ENCODE assay signal across 33 cellular contexts in genomic region chr10:118470470-118470869, GRCh38.
"Had no signal": no experiment of that assay in that cellular context is flagged by ENCODE, and none has a peak within 500 bp of the region (broad histone marks: within the 10 kb centered on the region; RNA-seq: fewer than 3 reads in every experiment).

No MANE protein-coding gene starts in this region.

- H3K4me3 Mint-ChIP-seq: activated CD4-positive, alpha-beta memory T cell treated with anti-CD3 and anti-CD28 coated beads, Interleukin-2, amount 10 ng/mL, durations not matched to agents 7 days and 5 days; activated naive CD8-positive, alpha-beta T cell treated with anti-CD3 and anti-CD28 coated beads for 36 hours; activated T-cell treated with anti-CD3 and anti-CD28 coated beads, Interleukin-2, amount 50 U/mL, for 72 hours; activated T-helper 17 cell treated with anti-CD3 and anti-CD28 coated beads, Interleukin-2, amount 50 U/mL, for 72 hours had no signal

- H3K36me3 ChIP-seq: brain microvascular endothelial cell, MG63, WERI-Rb-1 had no signal

- H3K9me3 Mint-ChIP-seq: activated CD4-positive, alpha-beta memory T cell treated with anti-CD3 and anti-CD28 coated beads, Interleukin-2, amount 10 ng/mL, durations not matched to agents 7 days and 5 days; activated naive CD8-positive, alpha-beta T cell treated with anti-CD3 and anti-CD28 coated beads for 36 hours; activated T-cell treated with anti-CD3 and anti-CD28 coated beads, Interleukin-2, amount 50 U/mL, for 72 hours; activated T-helper 17 cell treated with anti-CD3 and anti-CD28 coated beads, Interleukin-2, amount 50 U/mL, for 72 hours had no signal

- H2AFZ ChIP-seq: PC-9 had no signal

- H3K27ac Mint-ChIP-seq: activated CD4-positive, alpha-beta memory T cell treated with anti-CD3 and anti-CD28 coated beads, Interleukin-2, amount 10 ng/mL, durations not matched to agents 7 days and 5 days; activated naive CD8-positive, alpha-beta T cell treated with anti-CD3 and anti-CD28 coated beads for 36 hours; activated T-cell treated with anti-CD3 and anti-CD28 coated beads, Interleukin-2, amount 50 U/mL, for 72 hours; activated T-helper 17 cell treated with anti-CD3 and anti-CD28 coated beads, Interleukin-2, amount 50 U/mL, for 72 hours had no signal

- DNase-seq: activated CD4-positive, alpha-beta memory T cell treated with anti-CD3 and anti-CD28 coated beads, Interleukin-2, amount 10 ng/mL, durations not matched to agents 7 days and 5 days; activated CD4-positive, alpha-beta T cell treated with anti-CD3 and anti-CD28 coated beads for 1 hour; activated CD4-positive, alpha-beta T cell treated with anti-CD3 and anti-CD28 coated beads for 48 hours; activated CD4-positive, CD25-positive, alpha-beta regulatory T cell; activated effector memory CD4-positive, alpha-beta T cell treated with anti-CD3 and anti-CD28 coated beads, Interleukin-2, amount 50 U/mL, for 16 hours; activated naive CD4-positive, alpha-beta T cell; activated naive CD4-positive, alpha-beta T cell treated with anti-CD3 and anti-CD28 coated beads, Interleukin-2, amount 50 U/mL, for 16 hours; activated naive CD8-positive, alpha-beta T cell treated with anti-CD3 and anti-CD28 coated beads for 36 hours; activated T-cell treated with anti-CD3 and anti-CD28 coated beads, Interleukin-2, amount 50 U/mL, for 1 hour; activated T-cell treated with anti-CD3 and anti-CD28 coated beads, Interleukin-2, amount 50 U/mL, for 72 hours; amniotic stem cell; aorta; brain microvascular endothelial cell; Karpas-422; KBM-7; MG63; NCI-H1048; NCI-H1105 treated with DMSO at 0.1 percent for 48 hours; NCI-H1436 treated with DMSO at 0.1 percent for 48 hours; NCI-H1694 treated with DMSO at 0.1 percent for 48 hours; NCI-H2029; NCI-H510A; NCI-H526; NCI-H748 treated with DMSO at 0.1 percent for 48 hours; NK-92 treated with Interleukin-12 subunit alpha and Interleukin-12 subunit beta, amount 100 ng/mL, for 24 hours; PC-9; Right ventricle myocardium superior; SW 1271; T-helper 1 cell; T-helper 2 cell; T-helper 9 cell; WERI-Rb-1 had no signal

- H3K9me3 ChIP-seq: MG63 had no signal

- H3K4me1 Mint-ChIP-seq: activated CD4-positive, alpha-beta memory T cell treated with anti-CD3 and anti-CD28 coated beads, Interleukin-2, amount 10 ng/mL, durations not matched to agents 7 days and 5 days; activated naive CD8-positive, alpha-beta T cell treated with anti-CD3 and anti-CD28 coated beads for 36 hours; activated T-helper 17 cell treated with anti-CD3 and anti-CD28 coated beads, Interleukin-2, amount 50 U/mL, for 72 hours had no signal

- H3K27ac ChIP-seq: brain microvascular endothelial cell, PC-9, WERI-Rb-1 had no signal

- H3K27me3 ChIP-seq: brain microvascular endothelial cell had no signal

- H3K4me3 ChIP-seq: MG63, PC-9 had no signal

- ATAC-seq: activated T-cell treated with anti-CD3 and anti-CD28 coated beads, Interleukin-2, amount 50 U/mL, for 72 hours; activated T-helper 17 cell treated with anti-CD3 and anti-CD28 coated beads, Interleukin-2, amount 50 U/mL, for 72 hours had no signal

- H3K4me2 ChIP-seq: PC-9 had no signal

- H3K36me3 Mint-ChIP-seq: activated naive CD8-positive, alpha-beta T cell treated with anti-CD3 and anti-CD28 coated beads for 36 hours had no signal
